In the genomic region with DNA sequence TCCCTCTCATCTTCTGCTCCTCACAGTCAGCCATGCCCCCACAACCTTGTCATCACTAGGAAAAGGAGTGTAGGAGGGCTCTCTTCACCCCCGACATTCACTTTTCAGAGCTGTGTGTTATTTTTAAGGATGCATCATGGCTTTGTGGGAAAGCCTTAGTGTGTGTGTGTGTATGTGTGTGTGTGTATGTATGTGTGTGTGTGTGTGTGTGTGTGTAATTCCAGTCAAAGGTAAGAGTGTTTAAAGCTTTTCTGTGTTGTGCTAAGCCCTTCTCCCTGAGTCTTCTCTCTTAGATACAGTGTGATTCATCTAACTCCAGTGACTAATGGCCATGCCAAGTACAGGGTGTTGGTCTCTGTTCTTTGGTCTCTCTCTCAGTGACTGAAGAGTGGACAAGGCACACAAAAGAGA, we compare ENCODE assay signal across 15 cellular contexts.
DNase-seq lines count a peak whose midpoint lies in the region; ATAC-seq lines count a peak whose summit lies in the region.
"Had no signal": no experiment of that assay in that cellular context is flagged by ENCODE, and none has a peak within 500 bp of the region (broad histone marks: within the 10 kb centered on the region; RNA-seq: fewer than 3 reads in every experiment).

No MANE protein-coding gene starts in this region.

- H3K4me1 Mint-ChIP-seq in activated naive CD8-positive, alpha-beta T cell treated with anti-CD3 and anti-CD28 coated beads, Interleukin-2, amount 50 U/mL, for 24 hours, result no peaks in the 10 kb centered on the region
- no peaks in the 10 kb centered on the region for H3K4me1 Mint-ChIP-seq in activated naive CD8-positive, alpha-beta T cell treated with anti-CD3 and anti-CD28 coated beads for 36 hours
- H3K4me1 Mint-ChIP-seq: activated CD4-positive, alpha-beta T cell treated with anti-CD3 and anti-CD28 coated beads, Interleukin-2, amount 10 ng/mL, durations not matched to agents 24 days and 14 days; activated naive CD4-positive, alpha-beta T cell treated with anti-CD3 and anti-CD28 coated beads, Interleukin-2, amount 50 U/mL, for 24 hours had no signal

- H3K36me3 Mint-ChIP-seq in activated naive CD8-positive, alpha-beta T cell treated with anti-CD3 and anti-CD28 coated beads, Interleukin-2, amount 50 U/mL, for 24 hours (ENCODE audit: low read depth), result peaks cover 2% of the 10 kb centered on the region
- H3K36me3 Mint-ChIP-seq in activated naive CD8-positive, alpha-beta T cell treated with anti-CD3 and anti-CD28 coated beads for 36 hours, result peaks cover 2% of the 10 kb centered on the region
- H3K36me3 Mint-ChIP-seq: natural killer cell had no signal

- no peak overlapping the region for H3K27ac Mint-ChIP-seq in activated naive CD8-positive, alpha-beta T cell treated with anti-CD3 and anti-CD28 coated beads, Interleukin-2, amount 50 U/mL, for 24 hours
- H3K27ac Mint-ChIP-seq in activated naive CD8-positive, alpha-beta T cell treated with anti-CD3 and anti-CD28 coated beads for 36 hours, result no peak overlapping the region
- H3K27ac Mint-ChIP-seq: activated CD4-positive, alpha-beta T cell treated with anti-CD3 and anti-CD28 coated beads, Interleukin-2, amount 10 ng/mL, durations not matched to agents 24 days and 14 days; activated naive CD4-positive, alpha-beta T cell treated with anti-CD3 and anti-CD28 coated beads, Interleukin-2, amount 50 U/mL, for 24 hours; GM23338; natural killer cell had no signal

- peak; percentile 33 for ATAC-seq in activated naive CD8-positive, alpha-beta T cell treated with anti-CD3 and anti-CD28 coated beads, Interleukin-2, amount 50 U/mL, for 24 hours
- no peak for ATAC-seq in HG02870 (IDR thresholded peaks at IDR 0.05; ENCODE audit: unreplicated experiment)
- ATAC-seq in HG03378 (IDR thresholded peaks at IDR 0.05; ENCODE audit: unreplicated experiment), result no peak
- ATAC-seq: GM23338, natural killer cell had no signal

- no peaks in the 10 kb centered on the region for H3K9me3 Mint-ChIP-seq in activated naive CD8-positive, alpha-beta T cell treated with anti-CD3 and anti-CD28 coated beads, Interleukin-2, amount 50 U/mL, for 24 hours
- no peaks in the 10 kb centered on the region for H3K9me3 Mint-ChIP-seq in activated naive CD8-positive, alpha-beta T cell treated with anti-CD3 and anti-CD28 coated beads for 36 hours
- H3K9me3 Mint-ChIP-seq: activated CD4-positive, alpha-beta T cell treated with anti-CD3 and anti-CD28 coated beads, Interleukin-2, amount 10 ng/mL, durations not matched to agents 24 days and 14 days; activated naive CD4-positive, alpha-beta T cell treated with anti-CD3 and anti-CD28 coated beads, Interleukin-2, amount 50 U/mL, for 24 hours; GM23338; natural killer cell had no signal

- H3K27me3 Mint-ChIP-seq in activated naive CD8-positive, alpha-beta T cell treated with anti-CD3 and anti-CD28 coated beads, Interleukin-2, amount 50 U/mL, for 24 hours, result no peaks in the 10 kb centered on the region
- no peaks in the 10 kb centered on the region for H3K27me3 Mint-ChIP-seq in activated naive CD8-positive, alpha-beta T cell treated with anti-CD3 and anti-CD28 coated beads for 36 hours
- H3K27me3 Mint-ChIP-seq: activated naive CD4-positive, alpha-beta T cell treated with anti-CD3 and anti-CD28 coated beads, Interleukin-2, amount 50 U/mL, for 24 hours had no signal

- no peak overlapping the region for H3K4me3 Mint-ChIP-seq in activated naive CD8-positive, alpha-beta T cell treated with anti-CD3 and anti-CD28 coated beads, Interleukin-2, amount 50 U/mL, for 24 hours
- H3K4me3 Mint-ChIP-seq in activated naive CD8-positive, alpha-beta T cell treated with anti-CD3 and anti-CD28 coated beads for 36 hours, result no peak overlapping the region
- H3K4me3 Mint-ChIP-seq: activated CD4-positive, alpha-beta T cell treated with anti-CD3 and anti-CD28 coated beads, Interleukin-2, amount 10 ng/mL, durations not matched to agents 24 days and 14 days; activated naive CD4-positive, alpha-beta T cell treated with anti-CD3 and anti-CD28 coated beads, Interleukin-2, amount 50 U/mL, for 24 hours; GM23338; natural killer cell had no signal

- DNase-seq in activated naive CD8-positive, alpha-beta T cell treated with anti-CD3 and anti-CD28 coated beads, Interleukin-2, amount 50 U/mL, for 24 hours, result no peak
- DNase-seq in activated naive CD8-positive, alpha-beta T cell treated with anti-CD3 and anti-CD28 coated beads for 36 hours, result no peak
- peak; percentile 73 for DNase-seq in astrocyte of the hippocampus (ENCODE audit: low read depth, low spot score)
- DNase-seq in hepatic stellate cell (ENCODE audit: low spot score), result peak; percentile 31
- DNase-seq in ecto neural progenitor cell (ENCODE audit: low spot score), result no peak
- no peak for DNase-seq in NCI-H524 (lab: John Stamatoyannopoulos, UW)
- DNase-seq: activated CD4-positive, alpha-beta T cell treated with anti-CD3 and anti-CD28 coated beads, Interleukin-2, amount 10 ng/mL, durations not matched to agents 24 days and 14 days; effector memory CD4-positive, alpha-beta T cell; natural killer cell; NCI-H446 treated with DMSO at 0.1 percent for 48 hours; stimulated activated CD4-positive, alpha-beta T cell treated with anti-CD3 and anti-CD28 coated beads, Interleukin-12 subunit alpha, Interleukin-12 subunit beta, amount 100 ng/mL, for 4 hours had no signal

Comparison
In these comparisons a context has a peak if more than half of its experiments do, and no peak if none do; other contexts are left out.
1. DNase-seq: peak in astrocyte of the hippocampus (single experiment) and hepatic stellate cell (single experiment); none in activated naive CD8-positive, alpha-beta T cell treated with anti-CD3 and anti-CD28 coated beads, Interleukin-2, amount 50 U/mL, for 24 hours (single experiment), activated naive CD8-positive, alpha-beta T cell treated with anti-CD3 and anti-CD28 coated beads for 36 hours (single experiment), ecto neural progenitor cell (single experiment) and NCI-H524 (0 of 2).